ENCODE assay signal across 9 cellular contexts in genomic region chr9:3689555-3689954, GRCh38.
"Had no signal": no experiment of that assay in that cellular context is flagged by ENCODE, and none has a peak within 500 bp of the region (broad histone marks: within the 10 kb centered on the region; RNA-seq: fewer than 3 reads in every experiment).

No MANE protein-coding gene starts in this region.

- FAIRE-seq: H54, HTR-8/SVneo had no signal

- H3K9me3 Mint-ChIP-seq: H9 had no signal

- H3K4me3 ChIP-seq: GM23248 had no signal

- H3K27ac Mint-ChIP-seq: H9 had no signal

- DNase-seq: GM23248, GOT3, H9, HCEC 1CT, Karpas-422, KBM-7 had no signal

- H2AFZ ChIP-seq: GM23248 had no signal

- H3K4me2 ChIP-seq: KMS-11 had no signal

- H3K9ac ChIP-seq: GM23248, KMS-11 had no signal

- H3K27ac ChIP-seq: GM23248, KMS-11 had no signal

- H3K4me3 Mint-ChIP-seq: H9 had no signal
